ENCODE assay signal across 24 cellular contexts in the genomic region with DNA sequence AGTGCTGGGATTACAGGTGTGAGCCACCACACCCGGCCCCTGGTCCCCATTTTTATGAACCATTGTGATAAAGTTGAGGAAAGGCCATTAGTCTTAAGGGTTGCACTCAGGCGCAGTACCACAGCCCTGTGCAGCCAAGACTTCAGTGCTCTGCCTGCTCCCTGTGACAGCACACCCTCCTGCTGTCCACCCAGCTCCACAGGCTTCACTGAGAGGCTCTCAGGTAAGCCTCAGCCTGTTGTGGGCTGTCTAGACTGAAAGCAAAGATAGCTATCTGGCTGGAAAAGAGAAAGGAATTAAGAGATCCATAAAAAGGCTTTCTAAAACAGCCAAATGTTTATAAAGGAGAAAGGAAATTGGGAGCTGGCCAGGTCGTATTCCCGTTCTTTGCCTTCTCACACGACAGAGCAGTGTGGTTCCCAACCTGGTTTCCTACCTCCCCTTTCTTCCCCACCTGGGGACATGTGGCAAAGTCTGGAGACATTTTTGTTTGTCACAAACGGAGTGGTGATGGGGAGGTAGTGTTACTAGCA. TPM values are rescaled to one million over a fixed set of nuclear protein-coding genes. Genes with fewer than 3 reads are reported as not detected.
DNase-seq lines count a peak whose midpoint lies in the region; ATAC-seq, FAIRE-seq and TF ChIP-seq lines count a peak whose summit lies in the region.
"Had no signal": no experiment of that assay in that cellular context is flagged by ENCODE, and none has a peak within 500 bp of the region (broad histone marks: within the 10 kb centered on the region; RNA-seq: fewer than 3 reads in every experiment).

No MANE protein-coding gene starts in this region.

- H3K27me3 ChIP-seq in right cardiac atrium (ENCODE audit: control insufficient read depth, insufficient read depth) (no peaks in the 10 kb centered on the region), H1 (replicated peaks in 1 of 4; ENCODE audit: control insufficient read depth in 3 of 4, extremely low read depth in 1 of 4, insufficient read depth in 3 of 4, low read length in 3 of 4) (0 out of 7 replicates have a peak, but pooled peaks cover 0 to 1% (median 0%) of the 10 kb centered on the region in 4 experiments), osteoblast (ENCODE audit: insufficient read depth, low read length) (no peaks in the 10 kb centered on the region)
- no peaks in the 10 kb centered on the region for H3K27me3 ChIP-seq in CD8-positive, alpha-beta T cell (ENCODE audit: insufficient read depth, low read length)
- H3K27me3 ChIP-seq: ascending aorta had no signal

- H3K4ac ChIP-seq in H1 (replicated peaks; ENCODE audit: insufficient read length, low read depth, low read length): no peak overlapping the region

- no peak overlapping the region for H4K5ac ChIP-seq in H1 (ENCODE audit: insufficient read length, low read depth, low read length)

- H2BK20ac ChIP-seq in H1 (ENCODE audit: low read length): no peak overlapping the region

- H3K4me1 ChIP-seq in right cardiac atrium (ENCODE audit: control insufficient read depth, insufficient read depth, low read length) (peaks cover 7% of the 10 kb centered on the region), H1 (replicated peaks in 1 of 4; ENCODE audit: control insufficient read depth in 3 of 4, insufficient read depth in 4 of 4, low read length in 3 of 4) (0 out of 7 replicates have a peak, but pooled peaks cover 0 to 1% (median 0%) of the 10 kb centered on the region in 4 experiments), osteoblast (ENCODE audit: insufficient read depth, low read length) (peaks cover 5% of the 10 kb centered on the region)
- no peaks in the 10 kb centered on the region for H3K4me1 ChIP-seq in CD8-positive, alpha-beta T cell (ENCODE audit: insufficient read depth, low read length)
- H3K4me1 ChIP-seq: ascending aorta had no signal

- H2BK15ac ChIP-seq in H1 (ENCODE audit: low read length): 0 out of 2 replicates have a peak overlapping the region, but pooled peaks have one; percentile 61

- no peak overlapping the region for H2BK12ac ChIP-seq in H1 (ENCODE audit: low read depth, low read length)

- H4K20me1 ChIP-seq in H1 (replicated peaks in 1 of 2; ENCODE audit: control insufficient read depth in 1 of 2, insufficient read depth in 2 of 2, low read length in 2 of 2) (no peaks in the 10 kb centered on the region), osteoblast (ENCODE audit: insufficient read depth, low read length) (no peaks in the 10 kb centered on the region)

- H3K27me3 Mint-ChIP-seq in CD8-positive, alpha-beta T cell (ENCODE audit: low read depth): no peaks in the 10 kb centered on the region
- H3K27me3 Mint-ChIP-seq: activated T-cell treated with anti-CD3 and anti-CD28 coated beads, Interleukin-2, amount 50 U/mL, for 24 hours; natural killer cell treated with Interleukin-12 subunit alpha and Interleukin-12 subunit beta and Interleukin-15 and Interleukin-18, amount 100 ng/mL, for 72 hours had no signal

- H2BK5ac ChIP-seq in H1 (ENCODE audit: low read depth, low read length): no peak overlapping the region

- H3K9me3 Mint-ChIP-seq in CD8-positive, alpha-beta T cell: no peaks in the 10 kb centered on the region
- H3K9me3 Mint-ChIP-seq: activated T-cell treated with anti-CD3 and anti-CD28 coated beads, Interleukin-2, amount 50 U/mL, for 24 hours; CD4-positive, alpha-beta memory T cell; natural killer cell treated with Interleukin-12 subunit alpha and Interleukin-12 subunit beta and Interleukin-15 and Interleukin-18, amount 100 ng/mL, for 72 hours had no signal

- no peak overlapping the region for H4K8ac ChIP-seq in H1 (ENCODE audit: extremely low read depth, insufficient read depth, low read length)

- H3K9me3 ChIP-seq in right cardiac atrium (ENCODE audit: control insufficient read depth, low read length) (no peaks in the 10 kb centered on the region), H1 (ENCODE audit: insufficient read depth in 2 of 2, low read depth in 1 of 2, low read length in 1 of 2) (no peaks in the 10 kb centered on the region), osteoblast (ENCODE audit: low read depth, low read length) (no peaks in the 10 kb centered on the region)
- H3K9me3 ChIP-seq in CD8-positive, alpha-beta T cell (ENCODE audit: low read length): no peaks in the 10 kb centered on the region
- H3K9me3 ChIP-seq: ascending aorta had no signal

- H3K23ac ChIP-seq in H1 (ENCODE audit: insufficient read length): no peak overlapping the region

- H4K91ac ChIP-seq in H1 (replicated peaks; ENCODE audit: insufficient read length, low read length): no peak overlapping the region

- H3K56ac ChIP-seq in H1 (replicated peaks; ENCODE audit: insufficient read length, low read depth, low read length): no peak overlapping the region

- H2AK5ac ChIP-seq in H1 (ENCODE audit: low read depth, low read length): 0 out of 2 replicates have a peak overlapping the region, but pooled peaks have one; percentile 13

- no peaks in the 10 kb centered on the region; a peak in 1 of 8 replicates for H3K36me3 ChIP-seq in H1 (ENCODE audit: control insufficient read depth in 2 of 4, insufficient read depth in 4 of 4, low read length in 3 of 4)
- H3K36me3 ChIP-seq in osteoblast (ENCODE audit: insufficient read depth, low read length): no peaks in the 10 kb centered on the region
- H3K36me3 ChIP-seq in CD8-positive, alpha-beta T cell (ENCODE audit: insufficient read depth, low read length): no peaks in the 10 kb centered on the region
- H3K36me3 ChIP-seq: ascending aorta had no signal

- H3K27ac Mint-ChIP-seq in CD8-positive, alpha-beta T cell: no peak overlapping the region
- H3K27ac Mint-ChIP-seq: activated CD8-positive, alpha-beta T cell treated with anti-CD3 and anti-CD28 coated beads, Interleukin-2, amount 10 ng/mL, durations not matched to agents 7 days and 5 days; activated T-cell treated with anti-CD3 and anti-CD28 coated beads, Interleukin-2, amount 50 U/mL, for 24 hours; natural killer cell treated with Interleukin-12 subunit alpha and Interleukin-12 subunit beta and Interleukin-15 and Interleukin-18, amount 100 ng/mL, for 72 hours had no signal

- H2AFZ ChIP-seq in H1 (ENCODE audit: low read length) (no peak overlapping the region), osteoblast (ENCODE audit: low read length) (peak overlapping the region; percentile 25)

- no peaks in the 10 kb centered on the region; the same call in 1 of the 2 replicates for H3K23me2 ChIP-seq in H1 (ENCODE audit: low read depth, low read length)

- POLR2A ChIA-PET in H1 (lab: Charles Lee; ENCODE audit: partially characterized antibody) (interaction anchor here (0.7 to 1.7 kb wide), 2 partner anchors 14 to 20 kb away, joined by 3 read pairs; no protein-coding TSS in a partner anchor), HEK293T (lab: Yijun Ruan, JAX) (no interaction called here)
- POLR2A ChIA-PET in CD8-positive, alpha-beta T cell (lab: Charles Lee): no interaction called here

- H3K9ac ChIP-seq in H1 (replicated peaks in 1 of 4; ENCODE audit: extremely low read depth in 1 of 4, low read depth in 3 of 4, low read length in 3 of 4): no peak overlapping the region

- CTCF ChIA-PET in H1 (lab: Charles Lee; ENCODE audit: partially characterized antibody): interaction anchor here (1.1 to 5.8 kb wide), 4 partner anchors 9 to 294 kb away, joined by 3 to 63 read pairs (median 5); no protein-coding TSS in a partner anchor
- CTCF ChIA-PET in HEK293T (lab: Yijun Ruan, JAX): no interaction called here
- CTCF ChIA-PET in CD8-positive, alpha-beta T cell (lab: Charles Lee): no interaction called here

- no peak overlapping the region for H3K18ac ChIP-seq in H1 (ENCODE audit: extremely low read depth, low read length)

- H3K79me2 ChIP-seq in H1 (ENCODE audit: control insufficient read depth in 1 of 2, insufficient read depth in 2 of 2, low read length in 2 of 2) (no peaks in the 10 kb centered on the region), osteoblast (ENCODE audit: insufficient read depth, low read length) (no peaks in the 10 kb centered on the region)

- H3K14ac ChIP-seq in H1 (ENCODE audit: insufficient read length): no peak overlapping the region

- H2BK120ac ChIP-seq in H1 (replicated peaks; ENCODE audit: low read depth, low read length): no peak overlapping the region

- H3K4me3 ChIP-seq in right cardiac atrium (ENCODE audit: low read length) (no peak overlapping the region), H1 (ENCODE audit: extremely low read depth in 1 of 4, insufficient read depth in 2 of 4, low read depth in 3 of 4, low read length in 4 of 4) (no peak overlapping the region), osteoblast (ENCODE audit: insufficient read depth, low read length) (no peak overlapping the region)
- no peak overlapping the region for H3K4me3 ChIP-seq in CD8-positive, alpha-beta T cell (ENCODE audit: low read depth, low read length)
- H3K4me3 ChIP-seq: ascending aorta, SK-N-MC had no signal

- no peaks in the 10 kb centered on the region for H3K36me3 Mint-ChIP-seq in CD8-positive, alpha-beta T cell
- H3K36me3 Mint-ChIP-seq: CD4-positive, alpha-beta memory T cell; natural killer cell treated with Interleukin-12 subunit alpha and Interleukin-12 subunit beta and Interleukin-15 and Interleukin-18, amount 100 ng/mL, for 72 hours had no signal

- TF ChIP-seq POLR2A in H1 (IDR thresholded peaks at IDR 0.05; ENCODE audit: control extremely low read depth in 1 of 2, low read depth in 2 of 2, low read length in 2 of 2): no peak

- FAIRE-seq in H1 (lab: Jason Lieb, UNC): no peak
- no peak for FAIRE-seq in GM19239 (lab: Jason Lieb, UNC)
- FAIRE-seq: kidney, RCC 7860 had no signal

- no peak for TF ChIP-seq EP300 in H1 (IDR thresholded peaks at IDR 0.05; ENCODE audit: borderline replicate concordance in 1 of 2, low read depth in 2 of 2, low read length in 2 of 2)

- peak overlapping the region; percentile 66 for H3K27ac ChIP-seq in right cardiac atrium (ENCODE audit: low read length)
- no peak overlapping the region for H3K27ac ChIP-seq in H1 (ENCODE audit: low read depth, low read length)
- peak overlapping the region; percentile 28 for H3K27ac ChIP-seq in osteoblast (ENCODE audit: low read depth, low read length)
- H3K27ac ChIP-seq in CD8-positive, alpha-beta T cell (ENCODE audit: low read depth, low read length): no peak overlapping the region
- H3K27ac ChIP-seq: ascending aorta, SK-N-MC had no signal

- no peaks in the 10 kb centered on the region for H3K79me1 ChIP-seq in H1 (ENCODE audit: low read depth, low read length)

- TF ChIP-seq CTCF in H1 (IDR thresholded peaks at IDR 0.05; ENCODE audit: control extremely low read depth in 1 of 3, insufficient read depth in 1 of 3, low read depth in 1 of 3, low read length in 3 of 3) (no peak), osteoblast (IDR thresholded peaks at IDR 0.05; ENCODE audit: extremely low read depth, low read depth, low read length) (no peak)
- no peak for TF ChIP-seq CTCF in CD8-positive, alpha-beta T cell (IDR thresholded peaks at IDR 0.05)

- ATAC-seq in right cardiac atrium: no peak
- no peak for ATAC-seq in left ventricle myocardium superior
- ATAC-seq in CD8-positive, alpha-beta T cell: no peak
- ATAC-seq: natural killer cell treated with Interleukin-12 subunit alpha and Interleukin-12 subunit beta and Interleukin-15 and Interleukin-18, amount 100 ng/mL, for 72 hours had no signal

- TF ChIP-seq RAD21 in H1 (IDR thresholded peaks at IDR 0.05 in 1 of 2, conservative IDR thresholded peaks at IDR 0.05 in 1 of 2; ENCODE audit: low read depth in 2 of 2, low read length in 2 of 2): no peak

- WGBS in right cardiac atrium: 62% methylated on average over 6 of the region's 6 CpGs
- WGBS in H1 (ENCODE audit: extremely low coverage in 1 of 2, insufficient coverage in 1 of 2, insufficient read length in 1 of 2, insufficient replicate concordance in 2 of 2, low coverage in 1 of 2, low lambda C conversion rate in 2 of 2, missing lambda C conversion rate in 1 of 2), 2 experiments: 91% methylated on average over 6 of the region's 6 CpGs; no CpG with 5 or more reads in 1 of the 2 experiments

- intact Hi-C loops in right cardiac atrium (cut with DNase I) (loop anchor here in 3 of 4 donors (5.0 to 10.0 kb wide), 5 partner anchors 203 to 1005 kb away; a partner anchor contains a TSS), left ventricle myocardium superior (cut with micrococcal nuclease) (loop anchor here (5.0 kb wide), 1 partner anchor 298 kb away; no protein-coding TSS in a partner anchor)
- intact Hi-C loops in CD8-positive, alpha-beta T cell (cut with DNase I, micrococcal nuclease): no loop called here

- H3K4me2 ChIP-seq in H1 (ENCODE audit: insufficient read depth in 1 of 2, low read depth in 2 of 2, low read length in 2 of 2): no peak overlapping the region
- H3K4me2 ChIP-seq in osteoblast (ENCODE audit: insufficient read depth, low read length): no peak overlapping the region

- no peaks in the 10 kb centered on the region for H3K4me1 Mint-ChIP-seq in CD8-positive, alpha-beta T cell (ENCODE audit: low read depth)

- no peak overlapping the region for H3K4me3 Mint-ChIP-seq in CD8-positive, alpha-beta T cell
- H3K4me3 Mint-ChIP-seq: activated CD8-positive, alpha-beta T cell treated with anti-CD3 and anti-CD28 coated beads, Interleukin-2, amount 10 ng/mL, durations not matched to agents 7 days and 5 days; activated T-cell treated with anti-CD3 and anti-CD28 coated beads, Interleukin-2, amount 50 U/mL, for 24 hours; CD4-positive, alpha-beta memory T cell; natural killer cell treated with Interleukin-12 subunit alpha and Interleukin-12 subunit beta and Interleukin-15 and Interleukin-18, amount 100 ng/mL, for 72 hours had no signal

- no peak for DNase-seq in right cardiac atrium
- no peak for DNase-seq in left ventricle myocardium superior
- peak in 1 of 2 experiments; percentile 43 for DNase-seq in H1 (ENCODE audit: low read depth in 1 of 2, low spot score in 2 of 2)
- DNase-seq in osteoblast (ENCODE audit: insufficient read length, low spot score, missing footprints): no peak
- no peak for DNase-seq in HEK293T (ENCODE audit: extremely low spot score)
- no peak for DNase-seq in AG20443 (ENCODE audit: low spot score)
- DNase-seq in CD8-positive, alpha-beta T cell: no peak
- DNase-seq in GM19239 (ENCODE audit: insufficient read length, low spot score): no peak
- DNase-seq: activated naive CD4-positive, alpha-beta T cell treated with anti-CD3 and anti-CD28 coated beads, Interleukin-2, amount 50 U/mL, for 16 hours; activated T-cell treated with anti-CD3 and anti-CD28 coated beads, Interleukin-2, amount 50 U/mL, for 24 hours; CD4-positive, alpha-beta memory T cell; DMS79; hypothalamus; Kasumi-1; kidney; NCI-H1105 treated with DMSO at 0.1 percent for 48 hours; NCI-H2227 treated with DMSO at 0.1 percent for 48 hours; stimulated activated CD4-positive, alpha-beta T cell treated with anti-CD3 and anti-CD28 coated beads, Interleukin-4, amount 100 ng/mL, for 4 hours; substantia nigra had no signal

RNA-seq across cellular contexts. Expression of a gene that starts 19.1 kb away (rescaled TPM):
- total RNA-seq in right cardiac atrium: 10 to 100 TPM; 52.0 to 73.0 (median 62.0) TPM
- polyA plus RNA-seq in right cardiac atrium: 41.7 TPM
- total RNA-seq in left ventricle myocardium superior: 53.7 TPM
- 81.5 and 93.9 TPM in 2 replicates for total RNA-seq in H1 (2021; fragmentation: NEBNext Ultra II Directional; extraction: Animal tissue kit (Norgen Biotek cat#: 25700))
- polyA plus RNA-seq in H1 (2011; rRNA removed): 15.2 and 23.7 TPM in 2 replicates
- 33.3 TPM for polyA plus RNA-seq in H1 (2011; cell fraction: cytosol; rRNA removed)
- polyA plus RNA-seq in H1 (2011; cell fraction: nucleus; rRNA removed): 48.2 TPM
- polyA plus RNA-seq in H1 (2012, experiment 1 of 2): 43.1 to 68.7 TPM (median 47.7 TPM) in 4 replicates
- polyA plus RNA-seq in H1 (2012, experiment 2 of 2): 3.5 TPM
- polyA plus RNA-seq in H1 (2013, experiment 1 of 2): 46.9 TPM
- 42.6 TPM for polyA plus RNA-seq in H1 (2013, experiment 2 of 2)
- polyA minus RNA-seq in H1 (2011; rRNA and poly(A)+ RNA removed): 60.1 and 71.7 TPM in 2 replicates
- 32.6 TPM for polyA minus RNA-seq in H1 (2011; cell fraction: cytosol; rRNA and poly(A)+ RNA removed)
- polyA minus RNA-seq in H1 (2011; cell fraction: nucleus; rRNA and poly(A)+ RNA removed): 87.1 TPM
- total RNA-seq in osteoblast: 74.9 and 80.7 TPM in 2 replicates
- 10 to 100 TPM; 76.1 to 77.1 TPM for total RNA-seq in CD8-positive, alpha-beta T cell

Comparison
In these comparisons a context has a peak if more than half of its experiments do, and no peak if none do; other contexts are left out.
1. H3K27ac ChIP-seq: peak in right cardiac atrium (single experiment) and osteoblast (single experiment); none in H1 (single experiment) and CD8-positive, alpha-beta T cell (single experiment).
2. intact Hi-C loops: an anchor here in right cardiac atrium (5.0 to 10.0 kb wide) and left ventricle myocardium superior (5.0 kb wide); none called in CD8-positive, alpha-beta T cell.